ENCODE assay signal across 10 cellular contexts in genomic region chr3:25468866-25469319, GRCh38. TPM values are rescaled to one million over a fixed set of nuclear protein-coding genes. Genes with fewer than 3 reads are reported as not detected.
DNase-seq lines count a peak whose midpoint lies in the region; ATAC-seq and TF ChIP-seq lines count a peak whose summit lies in the region.
"Had no signal": no experiment of that assay in that cellular context is flagged by ENCODE, and none has a peak within 500 bp of the region (broad histone marks: within the 10 kb centered on the region; RNA-seq: fewer than 3 reads in every experiment).

No MANE protein-coding gene starts in this region.

- no peaks in the 10 kb centered on the region for H3K9me3 ChIP-seq in upper lobe of right lung

- H3K9me3 Mint-ChIP-seq in nephron: no peaks in the 10 kb centered on the region
- H3K9me3 Mint-ChIP-seq in T-helper 2 cell treated with Interferon-gamma antibody and Interleukin-4, amounts not matched to agents 5 μg/mL and 100 μg/mL, for 36 hours: no peaks in the 10 kb centered on the region
- no peaks in the 10 kb centered on the region for H3K9me3 Mint-ChIP-seq in activated T-helper 1 cell treated with anti-CD3 and anti-CD28 coated beads, Interleukin-12 subunit alpha, Interleukin-12 subunit beta, Interleukin-2, Interleukin-4 antibody, amounts not matched to agents 30 ng/mL and 10 ng/mL and 1 ng/mL, durations not matched to agents 14 hours and 24 hours and 36 hours

- peaks cover 17% of the 10 kb centered on the region for H3K4me1 ChIP-seq in upper lobe of right lung

- H3K36me3 Mint-ChIP-seq in nephron (ENCODE audit: low read depth): peaks cover 27% of the 10 kb centered on the region
- H3K36me3 Mint-ChIP-seq in T-helper 2 cell treated with Interferon-gamma antibody and Interleukin-4, amounts not matched to agents 5 μg/mL and 100 μg/mL, for 36 hours (ENCODE audit: low read depth): no peaks in the 10 kb centered on the region
- H3K36me3 Mint-ChIP-seq in activated T-helper 1 cell treated with anti-CD3 and anti-CD28 coated beads, Interleukin-12 subunit alpha, Interleukin-12 subunit beta, Interleukin-2, Interleukin-4 antibody, amounts not matched to agents 30 ng/mL and 10 ng/mL and 1 ng/mL, durations not matched to agents 14 hours and 24 hours and 36 hours (ENCODE audit: low read depth): no peaks in the 10 kb centered on the region

- H3K27ac Mint-ChIP-seq in nephron: peak overlapping the region in 2 of 3 experiments; percentile 77 to 94
- H3K27ac Mint-ChIP-seq in T-helper 2 cell treated with Interferon-gamma antibody and Interleukin-4, amounts not matched to agents 5 μg/mL and 100 μg/mL, for 36 hours: no peak overlapping the region
- H3K27ac Mint-ChIP-seq in activated T-helper 1 cell treated with anti-CD3 and anti-CD28 coated beads, Interleukin-12 subunit alpha, Interleukin-12 subunit beta, Interleukin-2, Interleukin-4 antibody, amounts not matched to agents 30 ng/mL and 10 ng/mL and 1 ng/mL, durations not matched to agents 14 hours and 24 hours and 36 hours: no peak overlapping the region

- DNase-seq in fibroblast of the conjunctiva (ENCODE audit: low read depth) (peak; percentile 70), upper lobe of right lung (no peak), DMS79 treated with DMSO at 0.1 percent for 48 hours (lab: John Stamatoyannopoulos, UW) (no peak), epidermal melanocyte (ENCODE audit: insufficient read length, low spot score) (no peak)
- DNase-seq in T-helper 2 cell treated with Interferon-gamma antibody and Interleukin-4, amounts not matched to agents 5 μg/mL and 100 μg/mL, for 36 hours (ENCODE audit: low spot score): no peak
- no peak for DNase-seq in activated T-helper 1 cell treated with anti-CD3 and anti-CD28 coated beads, Interleukin-12 subunit alpha, Interleukin-12 subunit beta, Interleukin-2, Interleukin-4 antibody, amounts not matched to agents 30 ng/mL and 10 ng/mL and 1 ng/mL, durations not matched to agents 14 hours and 24 hours and 36 hours (ENCODE audit: low spot score)
- DNase-seq: activated T-cell treated with anti-CD3 and anti-CD28 coated beads, Interleukin-2, amount 50 U/mL, for 48 hours; SIG-M5 had no signal

- H3K4me3 Mint-ChIP-seq in nephron: peak overlapping the region in 2 of 3 experiments; percentile 41 to 62
- no peak overlapping the region for H3K4me3 Mint-ChIP-seq in T-helper 2 cell treated with Interferon-gamma antibody and Interleukin-4, amounts not matched to agents 5 μg/mL and 100 μg/mL, for 36 hours
- no peak overlapping the region for H3K4me3 Mint-ChIP-seq in activated T-helper 1 cell treated with anti-CD3 and anti-CD28 coated beads, Interleukin-12 subunit alpha, Interleukin-12 subunit beta, Interleukin-2, Interleukin-4 antibody, amounts not matched to agents 30 ng/mL and 10 ng/mL and 1 ng/mL, durations not matched to agents 14 hours and 24 hours and 36 hours

- no peaks in the 10 kb centered on the region for H3K27me3 Mint-ChIP-seq in nephron (ENCODE audit: low read depth)
- H3K27me3 Mint-ChIP-seq in T-helper 2 cell treated with Interferon-gamma antibody and Interleukin-4, amounts not matched to agents 5 μg/mL and 100 μg/mL, for 36 hours (ENCODE audit: low read depth): peaks cover 3% of the 10 kb centered on the region
- no peaks in the 10 kb centered on the region for H3K27me3 Mint-ChIP-seq in activated T-helper 1 cell treated with anti-CD3 and anti-CD28 coated beads, Interleukin-12 subunit alpha, Interleukin-12 subunit beta, Interleukin-2, Interleukin-4 antibody, amounts not matched to agents 30 ng/mL and 10 ng/mL and 1 ng/mL, durations not matched to agents 14 hours and 24 hours and 36 hours (ENCODE audit: insufficient read depth)

- H3K27me3 ChIP-seq in upper lobe of right lung: no peaks in the 10 kb centered on the region

- H3K4me1 Mint-ChIP-seq in nephron: peaks cover 36% of the 10 kb centered on the region
- peaks cover 2% of the 10 kb centered on the region for H3K4me1 Mint-ChIP-seq in T-helper 2 cell treated with Interferon-gamma antibody and Interleukin-4, amounts not matched to agents 5 μg/mL and 100 μg/mL, for 36 hours (ENCODE audit: low read depth)
- no peaks in the 10 kb centered on the region for H3K4me1 Mint-ChIP-seq in activated T-helper 1 cell treated with anti-CD3 and anti-CD28 coated beads, Interleukin-12 subunit alpha, Interleukin-12 subunit beta, Interleukin-2, Interleukin-4 antibody, amounts not matched to agents 30 ng/mL and 10 ng/mL and 1 ng/mL, durations not matched to agents 14 hours and 24 hours and 36 hours (ENCODE audit: low read depth)

- no peak overlapping the region for H3K4me3 ChIP-seq in upper lobe of right lung

- H3K36me3 ChIP-seq in upper lobe of right lung: no peaks in the 10 kb centered on the region

- H3K27ac ChIP-seq in upper lobe of right lung: peak overlapping the region; percentile 76

- ATAC-seq in SK-N-SH treated with all-trans-retinoic acid at 6 μM for 48 hours: peak; percentile 70
- peak; percentile 39 for ATAC-seq in upper lobe of right lung

- intact Hi-C loops in upper lobe of right lung (cut with DNase I): no loop called here
- intact Hi-C loops in activated T-helper 1 cell treated with anti-CD3 and anti-CD28 coated beads, Interleukin-12 subunit alpha, Interleukin-12 subunit beta, Interleukin-2, Interleukin-4 antibody, amounts not matched to agents 30 ng/mL and 10 ng/mL and 1 ng/mL, durations not matched to agents 14 hours and 24 hours and 36 hours (cut with micrococcal nuclease): no loop called here

- peak in 1 of 3 experiments; percentile 10 for TF ChIP-seq CTCF in nephron (IDR thresholded peaks at IDR 0.05; ENCODE audit: unreplicated experiment in 3 of 3)
- peak; percentile 25 for TF ChIP-seq CTCF in upper lobe of right lung (IDR thresholded peaks at IDR 0.05)

TF ChIP-seq in SK-N-SH treated with all-trans-retinoic acid at 6 μM for 48 hours, 23 proteins besides CTCF, POLR2A, EP300 and RAD21:
- TF ChIP-seq, protein P1, sequence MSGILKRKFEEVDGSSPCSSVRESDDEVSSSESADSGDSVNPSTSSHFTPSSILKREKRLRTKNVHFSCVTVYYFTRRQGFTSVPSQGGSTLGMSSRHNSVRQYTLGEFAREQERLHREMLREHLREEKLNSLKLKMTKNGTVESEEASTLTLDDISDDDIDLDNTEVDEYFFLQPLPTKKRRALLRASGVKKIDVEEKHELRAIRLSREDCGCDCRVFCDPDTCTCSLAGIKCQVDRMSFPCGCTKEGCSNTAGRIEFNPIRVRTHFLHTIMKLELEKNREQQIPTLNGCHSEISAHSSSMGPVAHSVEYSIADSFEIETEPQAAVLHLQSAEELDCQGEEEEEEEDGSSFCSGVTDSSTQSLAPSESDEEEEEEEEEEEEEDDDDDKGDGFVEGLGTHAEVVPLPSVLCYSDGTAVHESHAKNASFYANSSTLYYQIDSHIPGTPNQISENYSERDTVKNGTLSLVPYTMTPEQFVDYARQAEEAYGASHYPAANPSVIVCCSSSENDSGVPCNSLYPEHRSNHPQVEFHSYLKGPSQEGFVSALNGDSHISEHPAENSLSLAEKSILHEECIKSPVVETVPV (CRISPR knock-in tag; IDR thresholded peaks at IDR 0.05): no peak
- TF ChIP-seq TOX (CRISPR knock-in tag; IDR thresholded peaks at IDR 0.05; ENCODE audit: borderline replicate concordance) (no peak), ISL1 (CRISPR knock-in tag; IDR thresholded peaks at IDR 0.05) (peak; percentile 74)

RNA-seq across cellular contexts. Expression of gene RARB, which starts 40.8 kb away (rescaled TPM):
- 5.8 TPM for total RNA-seq in upper lobe of right lung
- total RNA-seq in activated T-helper 1 cell treated with anti-CD3 and anti-CD28 coated beads, Interleukin-12 subunit alpha, Interleukin-12 subunit beta, Interleukin-2, Interleukin-4 antibody, amounts not matched to agents 30 ng/mL and 10 ng/mL and 1 ng/mL, durations not matched to agents 14 hours and 24 hours and 36 hours: not detected in 2 replicates

Comparison
In these comparisons a context has a peak if more than half of its experiments do, and no peak if none do; other contexts are left out.
1. H3K27ac Mint-ChIP-seq: peak in nephron (2 of 3); none in T-helper 2 cell treated with Interferon-gamma antibody and Interleukin-4, amounts not matched to agents 5 μg/mL and 100 μg/mL, for 36 hours (single experiment) and activated T-helper 1 cell treated with anti-CD3 and anti-CD28 coated beads, Interleukin-12 subunit alpha, Interleukin-12 subunit beta, Interleukin-2, Interleukin-4 antibody, amounts not matched to agents 30 ng/mL and 10 ng/mL and 1 ng/mL, durations not matched to agents 14 hours and 24 hours and 36 hours (single experiment).
2. H3K4me3 Mint-ChIP-seq: peak in nephron (2 of 3); none in T-helper 2 cell treated with Interferon-gamma antibody and Interleukin-4, amounts not matched to agents 5 μg/mL and 100 μg/mL, for 36 hours (single experiment) and activated T-helper 1 cell treated with anti-CD3 and anti-CD28 coated beads, Interleukin-12 subunit alpha, Interleukin-12 subunit beta, Interleukin-2, Interleukin-4 antibody, amounts not matched to agents 30 ng/mL and 10 ng/mL and 1 ng/mL, durations not matched to agents 14 hours and 24 hours and 36 hours (single experiment).